ENCODE assay signal across 8 cellular contexts in genomic region chr11:65571420-65571819, GRCh38. TPM values are rescaled to one million over a fixed set of nuclear protein-coding genes. Genes with fewer than 3 reads are reported as not detected.
DNase-seq lines count a peak whose midpoint lies in the region; ATAC-seq, FAIRE-seq and TF ChIP-seq lines count a peak whose summit lies in the region.

No MANE protein-coding gene starts in this region.

- DNase-seq in heart left ventricle (peak in 1 of 5 donors; percentile 10), Right ventricle myocardium superior (no peak), GM12878 (ENCODE audit: low read depth, low spot score) (no peak), lung (ENCODE audit: low spot score) (no peak), upper lobe of left lung (no peak), kidney glomerular epithelial cell (lab: John Stamatoyannopoulos, UW) (no peak), superior temporal gyrus (ENCODE audit: extremely low spot score) (no peak), KBM-7 (no peak)

- no peak overlapping the region for H2AFZ ChIP-seq in GM12878 (ENCODE audit: control insufficient read depth, low read depth, low read length)

- TF ChIP-seq CTCF in heart left ventricle (IDR thresholded peaks at IDR 0.05) = no peak
- no peak for TF ChIP-seq CTCF in GM12878 (IDR thresholded peaks at IDR 0.05 in 2 of 3, conservative IDR thresholded peaks at IDR 0.05 in 1 of 3; ENCODE audit: control insufficient read depth in 2 of 3, extremely low read depth in 1 of 3, insufficient read depth in 1 of 3, low read depth in 3 of 3, low read length in 3 of 3)
- TF ChIP-seq CTCF in lung (IDR thresholded peaks at IDR 0.05; ENCODE audit: control extremely low read depth, extremely low read depth) = no peak
- no peak for TF ChIP-seq CTCF in upper lobe of left lung (IDR thresholded peaks at IDR 0.05)

- POLR2A ChIA-PET in GM12878 (lab: Charles Lee) = interaction anchor here (0.5 to 4.7 kb wide), 12 partner anchors 12 to 151 kb away, joined by 3 to 66 read pairs (median 6); partner anchors contain the start of genes PCNX3 and SCYL1

- 61 to 82% (median 70%) methylated on average over 9 of the region's 9 CpGs for WGBS in heart left ventricle, 4 donors
- 79% methylated on average over 8 of the region's 9 CpGs for WGBS in GM12878 (ENCODE audit: insufficient coverage, insufficient replicate concordance, low lambda C conversion rate, missing lambda C conversion rate)
- WGBS in lung, 2 donors = 79 to 91% methylated on average over 9 of the region's 9 CpGs
- WGBS in upper lobe of left lung, 2 donors = 69 to 93% methylated on average over 5 of the region's 9 CpGs

- peak overlapping the region; percentile 56 for H3K9ac ChIP-seq in GM12878 (ENCODE audit: control insufficient read depth, insufficient read depth, low read length)

- RAD21 ChIA-PET in GM12878 (lab: Charles Lee; ENCODE audit: unreplicated experiment) = interaction anchor here (0.5 to 6.1 kb wide), 12 partner anchors 17 to 310 kb away, joined by 3 to 58 read pairs (median 6); partner anchors contain the start of genes MAP3K11, PCNX3 and POLA2

- in situ Hi-C loops in GM12878 (cut with MboI) (no loop called here), KBM-7 (cut with MboI; ENCODE audit: low pct_unique_long_range_greater_than_20kb, low sequenced_read_pairs) (no loop called here)

- H3K27ac ChIP-seq in heart left ventricle = peak overlapping the region in 8 of 12 donors; percentile 92 to 99 (median 98)
- no peak overlapping the region for H3K27ac ChIP-seq in GM12878 (ENCODE audit: control insufficient read depth, insufficient read depth)
- H3K27ac ChIP-seq in lung (ENCODE audit: low read depth in 1 of 2, low read length in 1 of 2) = peak overlapping the region in 1 of 2 donors; percentile 95
- peak overlapping the region in 3 of 4 donors; percentile 93 to 98 (median 94) for H3K27ac ChIP-seq in upper lobe of left lung

- TF ChIP-seq POLR2A in heart left ventricle (IDR thresholded peaks at IDR 0.05) (no peak), GM12878 (IDR thresholded peaks at IDR 0.05; ENCODE audit: low read depth, low read length) (no peak), upper lobe of left lung (IDR thresholded peaks at IDR 0.05) (no peak)

- H3K27me3 ChIP-seq in heart left ventricle (peaks cover 0 to 6% (median 0%) of the 10 kb centered on the region in 9 donors), GM12878 (replicated peaks in 1 of 2; ENCODE audit: control insufficient read depth in 2 of 2, insufficient read depth in 2 of 2, low read length in 1 of 2) (no peaks in the 10 kb centered on the region), lung (ENCODE audit: control insufficient read depth, insufficient read depth) (no peaks in the 10 kb centered on the region), upper lobe of left lung (no peaks in the 10 kb centered on the region)

- CTCF ChIA-PET in GM12878 (lab: Yijun Ruan, JAX) = interaction anchor here (0.7 to 5.5 kb wide), 10 partner anchors 10 to 288 kb away, joined by 3 to 89 read pairs (median 6); partner anchors contain the start of genes MUS81, PCNX3 and SIPA1

- no peaks in the 10 kb centered on the region for H4K20me1 ChIP-seq in GM12878 (ENCODE audit: control insufficient read depth, insufficient read depth)

- FAIRE-seq in GM12878 (lab: Jason Lieb, UNC) = no peak

- H3K9me3 ChIP-seq in heart left ventricle (no peaks in the 10 kb centered on the region), GM12878 (replicated peaks; ENCODE audit: control insufficient read depth, insufficient read depth, low read length) (no peaks in the 10 kb centered on the region), lung (ENCODE audit: control insufficient read depth in 2 of 2, insufficient read depth in 1 of 2, low read length in 1 of 2) (no peaks in the 10 kb centered on the region), upper lobe of left lung (no peaks in the 10 kb centered on the region)

- peaks cover 61% of the 10 kb centered on the region for H3K79me2 ChIP-seq in GM12878 (ENCODE audit: control insufficient read depth, insufficient read depth, low read length)

- TF ChIP-seq EP300 in GM12878 (IDR thresholded peaks at IDR 0.05; ENCODE audit: borderline replicate concordance in 1 of 2, control insufficient read depth in 1 of 2, low read depth in 2 of 2, low read length in 2 of 2) (no peak), upper lobe of left lung (IDR thresholded peaks at IDR 0.05) (no peak)

- SMC1A ChIA-PET in GM12878 (lab: Charles Lee; ENCODE audit: uncharacterized antibody, unreplicated experiment) = interaction anchor here (0.8 to 4.8 kb wide), 9 partner anchors 15 to 216 kb away, joined by 3 to 48 read pairs (median 4); partner anchors contain the start of genes PCNX3 and SIPA1

- no peak for TF ChIP-seq RAD21 in GM12878 (IDR thresholded peaks at IDR 0.05; ENCODE audit: insufficient read depth, low read depth, low read length)

- H3K4me2 ChIP-seq in GM12878 (ENCODE audit: control insufficient read depth, insufficient read depth) = peak overlapping the region; percentile 94

- H3K4me3 ChIP-seq in heart left ventricle (peak overlapping the region in 9 of 12 donors; percentile 64 to 96 (median 88)), GM12878 (peak overlapping the region; percentile 79), lung (peak overlapping the region; percentile 20), upper lobe of left lung (peak overlapping the region in 2 of 4 donors; percentile 77 to 87)

- ATAC-seq in heart left ventricle (no peak), Right ventricle myocardium superior (ENCODE audit: poor library complexity) (no peak), GM12878 (no peak), lung (ENCODE audit: insufficient read depth, low FRiP score) (no peak), upper lobe of left lung (ENCODE audit: low FRiP score in 2 of 2) (no peak)

- H3K36me3 ChIP-seq in heart left ventricle (peaks cover 0 to 20% (median 0%) of the 10 kb centered on the region in 9 donors), GM12878 (ENCODE audit: control insufficient read depth in 2 of 2, insufficient read depth in 2 of 2, low read length in 1 of 2) (no peaks in the 10 kb centered on the region; a peak in 1 of 4 replicates), lung (ENCODE audit: control insufficient read depth in 2 of 2, insufficient read depth in 2 of 2, low read length in 2 of 2) (no peaks in the 10 kb centered on the region), upper lobe of left lung (peaks cover 0 to 6% (median 0%) of the 10 kb centered on the region in 4 donors)

- peaks cover 17 to 75% (median 58%) of the 10 kb centered on the region in 12 donors for H3K4me1 ChIP-seq in heart left ventricle
- peaks cover 25% of the 10 kb centered on the region for H3K4me1 ChIP-seq in GM12878 (ENCODE audit: control insufficient read depth, insufficient read depth, low read length)
- peaks cover 5 to 24% of the 10 kb centered on the region in 2 donors for H3K4me1 ChIP-seq in lung (ENCODE audit: control insufficient read depth in 2 of 2, insufficient read depth in 2 of 2, low read length in 2 of 2)
- peaks cover 54 to 76% (median 64%) of the 10 kb centered on the region in 4 donors for H3K4me1 ChIP-seq in upper lobe of left lung

- BruUV-seq in GM12878 (replicated peaks; lab: Mats Ljungman, UMichigan) = no TSS peak

- intact Hi-C loops in heart left ventricle (cut with DNase I) = loop anchor here in 3 of 10 donors (2.0 to 5.0 kb wide), 4 partner anchors 31 to 149 kb away; partner anchors contain the start of genes MAP3K11 (in 1 of the 3), NEAT1 (in 1 of the 3) and RELA (in 1 of the 3)
- intact Hi-C loops in Right ventricle myocardium superior (cut with DNase I) = loop anchor here (5.0 kb wide), 1 partner anchor 36 kb away; no protein-coding TSS in a partner anchor
- intact Hi-C loops in GM12878 (cut with micrococcal nuclease; ENCODE audit: unreplicated experiment) = loop anchor here (5.0 kb wide), 1 partner anchor 154 kb away; no protein-coding TSS in a partner anchor

RNA-seq across cellular contexts. Expression of gene FAM89B, which starts 0.9 kb away (rescaled TPM):
- 10 to 100 TPM; 25.8 to 87.9 (median 38.4) TPM for total RNA-seq in heart left ventricle
- 10 to 100 TPM; 46.6 to 50.0 TPM for polyA plus RNA-seq in heart left ventricle
- total RNA-seq in Right ventricle myocardium superior = 36.1 TPM
- total RNA-seq in GM12878 (2013; cell fraction: nucleolus; rRNA removed) = 6.1 and 7.8 TPM in 2 replicates
- total RNA-seq in GM12878 (2014; rRNA removed) = 26.2 and 32.0 TPM in 2 replicates
- total RNA-seq in GM12878 (2014; rRNA removed; fragmentation: Illumina TruSeq; extraction: Trizol) = 7.2 and 10.4 TPM in 2 replicates
- 28.5 and 29.6 TPM in 2 replicates for total RNA-seq in GM12878 (2021)
- polyA plus RNA-seq in GM12878 (2011; ENCODE audit: low read depth) = 4.4 TPM
- 3.6 and 8.0 TPM in 2 replicates for polyA plus RNA-seq in GM12878 (2011; rRNA removed)
- 16.4 and 28.8 TPM in 2 replicates for polyA plus RNA-seq in GM12878 (2011; cell fraction: cytosol; rRNA removed)
- polyA plus RNA-seq in GM12878 (2011; cell fraction: nucleus; rRNA removed) = 29.2 and 30.4 TPM in 2 replicates
- 11.8 and 13.3 TPM in 2 replicates for polyA plus RNA-seq in GM12878 (2012)
- 0.74 and 9.1 TPM in 2 replicates for polyA plus RNA-seq in GM12878 (2014; fragmentation: Illumina TruSeq; extraction: Trizol)
- polyA plus RNA-seq in GM12878 (2014; fragmentation: Nextera tagmentation; extraction: Ambion mirVana) = 1 to 10 TPM in 1 of 2 experiments, under 1 TPM in 1; 0.34 to 2.2 TPM
- polyA plus RNA-seq in GM12878 (2014; rRNA removed) = 36.7 and 50.7 TPM in 2 replicates
- 10 to 100 TPM in 1 of 2 experiments, 1 to 10 TPM in 1; 2.8 to 26.6 TPM for polyA plus RNA-seq in GM12878 (2016; fragmentation: Nextera tagmentation; extraction: Ambion mirVana)
- polyA minus RNA-seq in GM12878 (2011; rRNA and poly(A)+ RNA removed) = 4.4 and 9.6 TPM in 2 replicates
- 4.0 and 5.7 TPM in 2 replicates for polyA minus RNA-seq in GM12878 (2011; cell fraction: cytosol; rRNA and poly(A)+ RNA removed)
- polyA minus RNA-seq in GM12878 (2011; cell fraction: nucleus; rRNA and poly(A)+ RNA removed) = 16.1 and 24.5 TPM in 2 replicates
- total RNA-seq in lung = 10 to 100 TPM; 20.6 to 53.5 TPM
- 10 to 100 TPM; 44.4 TPM for polyA plus RNA-seq in lung
- total RNA-seq in upper lobe of left lung = 10 to 100 TPM; 27.9 to 65.8 (median 45.3) TPM

RNA-seq across cellular contexts. Expression of gene ZNRD2, which starts 1.1 kb away (rescaled TPM):
- total RNA-seq in heart left ventricle (10 to 100 TPM; 23.2 to 63.6 (median 33.9) TPM), Right ventricle myocardium superior (23.2 TPM), GM12878 (2014; rRNA removed) (71.3 and 77.0 TPM in 2 replicates), GM12878 (2014; rRNA removed; fragmentation: Illumina TruSeq; extraction: Trizol) (20.0 and 24.8 TPM in 2 replicates), GM12878 (2021) (62.0 and 63.3 TPM in 2 replicates), lung (10 to 100 TPM; 22.0 to 35.9 TPM), upper lobe of left lung (10 to 100 TPM; 22.6 to 60.7 (median 39.7) TPM)
- polyA plus RNA-seq in heart left ventricle (100 to 1,000 TPM in 1 of 2 donors, 10 to 100 TPM in 1; 49.7 to 101 TPM), GM12878 (2011; rRNA removed) (13.4 and 32.2 TPM in 2 replicates), GM12878 (2014; fragmentation: Illumina TruSeq; extraction: Trizol) (1.2 and 7.9 TPM in 2 replicates), GM12878 (2014; fragmentation: Nextera tagmentation; extraction: Ambion mirVana) (10 to 100 TPM; 14.8 to 48.7 TPM), GM12878 (2014; rRNA removed) (74.8 and 79.0 TPM in 2 replicates), GM12878 (2016; fragmentation: Nextera tagmentation; extraction: Ambion mirVana) (100 to 1,000 TPM; 107 to 111 TPM), lung (10 to 100 TPM; 65.6 to 81.5 TPM)
- 31.8 and 42.8 TPM in 2 replicates for total RNA-seq in GM12878 (2013; cell fraction: nucleolus; rRNA removed)
- polyA plus RNA-seq in GM12878 (2011; ENCODE audit: low read depth) = 35.6 TPM
- 60.6 and 85.4 TPM in 2 replicates for polyA plus RNA-seq in GM12878 (2011; cell fraction: cytosol; rRNA removed)
- 70.4 and 75.4 TPM in 2 replicates for polyA plus RNA-seq in GM12878 (2011; cell fraction: nucleus; rRNA removed)
- 43.7 and 53.4 TPM in 2 replicates for polyA plus RNA-seq in GM12878 (2012)
- polyA minus RNA-seq in GM12878 (2011; rRNA and poly(A)+ RNA removed) = 5.0 and 12.2 TPM in 2 replicates
- 5.8 and 6.9 TPM in 2 replicates for polyA minus RNA-seq in GM12878 (2011; cell fraction: cytosol; rRNA and poly(A)+ RNA removed)
- 32.3 and 48.6 TPM in 2 replicates for polyA minus RNA-seq in GM12878 (2011; cell fraction: nucleus; rRNA and poly(A)+ RNA removed)

RNA-seq across cellular contexts. Expression of gene EHBP1L1, which starts 4.4 kb away (rescaled TPM):
- 100 to 1,000 TPM in 3 of 9 donors, 10 to 100 TPM in 6; 37.4 to 144 (median 80.9) TPM for total RNA-seq in heart left ventricle
- 10 to 100 TPM; 52.3 to 71.4 TPM for polyA plus RNA-seq in heart left ventricle
- 44.9 TPM for total RNA-seq in Right ventricle myocardium superior
- total RNA-seq in GM12878 (2013; cell fraction: nucleolus; rRNA removed) = 101 and 114 TPM in 2 replicates
- total RNA-seq in GM12878 (2014; rRNA removed) = 63.3 and 74.6 TPM in 2 replicates
- total RNA-seq in GM12878 (2014; rRNA removed; fragmentation: Illumina TruSeq; extraction: Trizol) = 32.9 and 37.1 TPM in 2 replicates
- total RNA-seq in GM12878 (2021) = 90.7 and 92.7 TPM in 2 replicates
- 22.5 TPM for polyA plus RNA-seq in GM12878 (2011; ENCODE audit: low read depth)
- 21.5 and 28.4 TPM in 2 replicates for polyA plus RNA-seq in GM12878 (2011; rRNA removed)
- 37.0 and 59.7 TPM in 2 replicates for polyA plus RNA-seq in GM12878 (2011; cell fraction: cytosol; rRNA removed)
- 195 and 323 TPM in 2 replicates for polyA plus RNA-seq in GM12878 (2011; cell fraction: nucleus; rRNA removed)
- 52.1 and 68.8 TPM in 2 replicates for polyA plus RNA-seq in GM12878 (2012)
- 34.3 and 39.8 TPM in 2 replicates for polyA plus RNA-seq in GM12878 (2014; fragmentation: Illumina TruSeq; extraction: Trizol)
- under 1 TPM; 0.06 to 0.09 TPM for polyA plus RNA-seq in GM12878 (2014; fragmentation: Nextera tagmentation; extraction: Ambion mirVana)
- polyA plus RNA-seq in GM12878 (2014; rRNA removed) = 99.4 and 117 TPM in 2 replicates
- polyA plus RNA-seq in GM12878 (2016; fragmentation: Nextera tagmentation; extraction: Ambion mirVana) = 10 to 100 TPM; 15.5 to 18.9 TPM
- 22.7 and 40.4 TPM in 2 replicates for polyA minus RNA-seq in GM12878 (2011; rRNA and poly(A)+ RNA removed)
- 33.2 and 33.8 TPM in 2 replicates for polyA minus RNA-seq in GM12878 (2011; cell fraction: cytosol; rRNA and poly(A)+ RNA removed)
- 24.8 and 46.7 TPM in 2 replicates for polyA minus RNA-seq in GM12878 (2011; cell fraction: nucleus; rRNA and poly(A)+ RNA removed)
- 100 to 1,000 TPM in 1 of 2 donors, 10 to 100 TPM in 1; 58.3 to 154 TPM for total RNA-seq in lung
- polyA plus RNA-seq in lung = 100 to 1,000 TPM in 1 of 2 donors, 10 to 100 TPM in 1; 49.8 to 125 TPM
- 100 to 1,000 TPM in 4 of 6 donors, 10 to 100 TPM in 2; 70.4 to 220 (median 133) TPM for total RNA-seq in upper lobe of left lung

RNA-seq across cellular contexts. Expression of gene LTBP3, which starts 13.3 kb away (rescaled TPM):
- 100 to 1,000 TPM in 1 of 9 donors, 10 to 100 TPM in 8; 51.4 to 125 (median 88.9) TPM for total RNA-seq in heart left ventricle
- polyA plus RNA-seq in heart left ventricle = 10 to 100 TPM; 26.3 to 36.3 TPM
- total RNA-seq in Right ventricle myocardium superior = 73.4 TPM
- total RNA-seq in GM12878 (2013; cell fraction: nucleolus; rRNA removed) = 8.6 and 11.6 TPM in 2 replicates
- 8.5 and 9.0 TPM in 2 replicates for total RNA-seq in GM12878 (2014; rRNA removed)
- 1.2 and 2.2 TPM in 2 replicates for total RNA-seq in GM12878 (2014; rRNA removed; fragmentation: Illumina TruSeq; extraction: Trizol)
- 8.0 and 9.0 TPM in 2 replicates for total RNA-seq in GM12878 (2021)
- 12.8 TPM for polyA plus RNA-seq in GM12878 (2011; ENCODE audit: low read depth)
- 3.1 and 7.0 TPM in 2 replicates for polyA plus RNA-seq in GM12878 (2011; rRNA removed)
- 14.4 and 24.0 TPM in 2 replicates for polyA plus RNA-seq in GM12878 (2011; cell fraction: cytosol; rRNA removed)
- polyA plus RNA-seq in GM12878 (2011; cell fraction: nucleus; rRNA removed) = 47.3 and 52.7 TPM in 2 replicates
- polyA plus RNA-seq in GM12878 (2012) = 15.6 and 16.4 TPM in 2 replicates
- 1.00 and 2.3 TPM in 2 replicates for polyA plus RNA-seq in GM12878 (2014; fragmentation: Illumina TruSeq; extraction: Trizol)
- not detected for polyA plus RNA-seq in GM12878 (2014; fragmentation: Nextera tagmentation; extraction: Ambion mirVana)
- 12.2 and 14.7 TPM in 2 replicates for polyA plus RNA-seq in GM12878 (2014; rRNA removed)
- 1 to 10 TPM; 4.0 to 5.5 TPM for polyA plus RNA-seq in GM12878 (2016; fragmentation: Nextera tagmentation; extraction: Ambion mirVana)
- polyA minus RNA-seq in GM12878 (2011; rRNA and poly(A)+ RNA removed) = 3.8 and 4.7 TPM in 2 replicates
- 5.6 and 6.7 TPM in 2 replicates for polyA minus RNA-seq in GM12878 (2011; cell fraction: cytosol; rRNA and poly(A)+ RNA removed)
- 6.6 and 12.8 TPM in 2 replicates for polyA minus RNA-seq in GM12878 (2011; cell fraction: nucleus; rRNA and poly(A)+ RNA removed)
- 100 to 1,000 TPM; 100 to 111 TPM for total RNA-seq in lung
- polyA plus RNA-seq in lung = 10 to 100 TPM; 39.1 to 46.6 TPM
- total RNA-seq in upper lobe of left lung = 100 to 1,000 TPM in 5 of 6 donors, 10 to 100 TPM in 1; 99.9 to 479 (median 131) TPM

RNA-seq across cellular contexts. Expression of gene KCNK7, which starts 24.2 kb away (rescaled TPM):
- total RNA-seq in heart left ventricle (under 1 TPM in 7 of 9 donors, not detected in 2; 0.18 to 0.75 (median 0.41) TPM), Right ventricle myocardium superior (0.81 TPM), GM12878 (2014; rRNA removed) (0.16 and 0.23 TPM in 2 replicates), GM12878 (2014; rRNA removed; fragmentation: Illumina TruSeq; extraction: Trizol) (not detected in 2 replicates), GM12878 (2021) (0.29 and 0.54 TPM in 2 replicates), lung (1 to 10 TPM in 1 of 2 donors, under 1 TPM in 1; 0.46 to 1.1 TPM), upper lobe of left lung (1 to 10 TPM in 4 of 6 donors, under 1 TPM in 1, not detected in 1; 0.59 to 3.7 (median 1.7) TPM)
- polyA plus RNA-seq in heart left ventricle (1 to 10 TPM in 1 of 2 donors, under 1 TPM in 1; 0.42 to 1.6 TPM), GM12878 (2011; rRNA removed) (not detected in 2 replicates), GM12878 (2014; fragmentation: Illumina TruSeq; extraction: Trizol) (not detected in 2 replicates), GM12878 (2014; fragmentation: Nextera tagmentation; extraction: Ambion mirVana) (under 1 TPM in 1 of 2 experiments, not detected in 1; 0.11 TPM), GM12878 (2014; rRNA removed) (0.15 TPM in 1 of 2 replicates, not detected in the other), GM12878 (2016; fragmentation: Nextera tagmentation; extraction: Ambion mirVana) (not detected), lung (1 to 10 TPM; 1.5 to 2.8 TPM)
- 0.42 and 0.67 TPM in 2 replicates for total RNA-seq in GM12878 (2013; cell fraction: nucleolus; rRNA removed)
- not detected for polyA plus RNA-seq in GM12878 (2011; ENCODE audit: low read depth)
- polyA plus RNA-seq in GM12878 (2011; cell fraction: cytosol; rRNA removed) = 0.08 TPM in 1 of 2 replicates, not detected in the other
- 0.16 and 0.46 TPM in 2 replicates for polyA plus RNA-seq in GM12878 (2011; cell fraction: nucleus; rRNA removed)
- polyA plus RNA-seq in GM12878 (2012) = 0.08 and 0.80 TPM in 2 replicates
- 1.4 TPM in 1 of 2 replicates, not detected in the other for polyA minus RNA-seq in GM12878 (2011; rRNA and poly(A)+ RNA removed)
- polyA minus RNA-seq in GM12878 (2011; cell fraction: cytosol; rRNA and poly(A)+ RNA removed) = not detected in 2 replicates
- not detected in 2 replicates for polyA minus RNA-seq in GM12878 (2011; cell fraction: nucleus; rRNA and poly(A)+ RNA removed)
